In genomic region chr21:29248124-29248523, GRCh38 we compare ENCODE assay signal across 20 cellular contexts. TPM values are rescaled to one million over a fixed set of nuclear protein-coding genes. Genes with fewer than 3 reads are reported as not detected.
DNase-seq lines count a peak whose midpoint lies in the region; ATAC-seq and TF ChIP-seq lines count a peak whose summit lies in the region.
"Had no signal": no experiment of that assay in that cellular context is flagged by ENCODE, and none has a peak within 500 bp of the region (broad histone marks: within the 10 kb centered on the region; RNA-seq: fewer than 3 reads in every experiment).

No MANE protein-coding gene starts in this region.

- H2AFZ ChIP-seq in GM23248, result no peak overlapping the region

- no peaks in the 10 kb centered on the region for H3K4me1 Mint-ChIP-seq in T-cell

- no peak for TF ChIP-seq CTCF in A673 (conservative IDR thresholded peaks at IDR 0.05; ENCODE audit: low read depth, low read length)
- no peak for TF ChIP-seq CTCF in RWPE2 (IDR thresholded peaks at IDR 0.05; ENCODE audit: poor library complexity, severe bottlenecking)

- ATAC-seq in RWPE2 (ENCODE audit: low read depth), result no peak
- ATAC-seq in T-cell (replicated peaks in 1 of 4), result no peak
- ATAC-seq: mucosa of descending colon had no signal

- H3K27me3 ChIP-seq in A673 (replicated peaks; ENCODE audit: insufficient read depth, low read depth, low read length, poor library complexity) (no peaks in the 10 kb centered on the region), GM23248 (replicated peaks; ENCODE audit: insufficient read depth) (no peaks in the 10 kb centered on the region), RWPE2 (ENCODE audit: insufficient read depth, poor library complexity, severe bottlenecking) (no peaks in the 10 kb centered on the region)
- H3K27me3 ChIP-seq: adrenal gland, dorsolateral prefrontal cortex had no signal

- intact Hi-C loops in A673 (cut with micrococcal nuclease; ENCODE audit: unreplicated experiment) (no loop called here), posterior vena cava (cut with DNase I) (no loop called here)

- BruUV-seq in A673 (replicated peaks; lab: Mats Ljungman, UMichigan), result no TSS peak

- H3K9me3 ChIP-seq in A673 (ENCODE audit: low read depth, low read length, poor library complexity, severe bottlenecking), result peaks cover 2% of the 10 kb centered on the region
- H3K9me3 ChIP-seq in GM23248 (ENCODE audit: low read depth), result no peaks in the 10 kb centered on the region
- no peaks in the 10 kb centered on the region for H3K9me3 ChIP-seq in RWPE2 (ENCODE audit: severe bottlenecking)
- H3K9me3 ChIP-seq: adrenal gland, mucosa of descending colon had no signal

- peaks cover 9% of the 10 kb centered on the region for H3K4me1 ChIP-seq in A673 (ENCODE audit: insufficient read depth, low read length, poor library complexity, severe bottlenecking)
- peaks cover 12% of the 10 kb centered on the region; the same call in 1 of the 2 replicates for H3K4me1 ChIP-seq in GM23248 (ENCODE audit: insufficient read depth)
- peaks cover 14% of the 10 kb centered on the region for H3K4me1 ChIP-seq in RWPE2 (ENCODE audit: insufficient read depth, poor library complexity, severe bottlenecking)
- H3K4me1 ChIP-seq: adrenal gland had no signal

- no peak overlapping the region for H3K9ac ChIP-seq in GM23248

- H3K4me3 Mint-ChIP-seq in T-cell, result no peak overlapping the region
- H3K4me3 Mint-ChIP-seq: CD4-positive, alpha-beta memory T cell had no signal

- H3K9me3 Mint-ChIP-seq in T-cell, result peaks cover 0 to 11% (median 3%) of the 10 kb centered on the region in 3 donors

- CTCF ChIA-PET in A673 (lab: Charles Lee), result no interaction called here
- CTCF ChIA-PET in T-cell (lab: Charles Lee), result interaction anchor here in 1 of 2 donors (0.6 kb wide), 1 partner anchor 137 kb away, joined by 3 read pairs; no protein-coding TSS in a partner anchor

- WGBS in GM23248 (ENCODE audit: low coverage in 1 of 2, low lambda C conversion rate in 2 of 2, missing lambda C conversion rate in 2 of 2), 2 experiments, result 0 to 7% methylated on average over 1 of the region's 1 CpG

- H3K27ac Mint-ChIP-seq in T-cell, result no peak overlapping the region
- H3K27ac Mint-ChIP-seq: CD4-positive, alpha-beta memory T cell had no signal

- POLR2A ChIA-PET in A673 (lab: Charles Lee; ENCODE audit: low non-redundant PET), result no interaction called here
- POLR2A ChIA-PET in T-cell (lab: Charles Lee), result no interaction called here

- H4K20me1 ChIP-seq in GM23248 (ENCODE audit: insufficient read depth), result no peaks in the 10 kb centered on the region

- in situ Hi-C loops in GM23248 (cut with MboI), result no loop called here

- peaks cover 5% of the 10 kb centered on the region for H3K36me3 ChIP-seq in A673 (ENCODE audit: insufficient read depth, low read length, poor library complexity, severe bottlenecking)
- no peaks in the 10 kb centered on the region for H3K36me3 ChIP-seq in GM23248 (ENCODE audit: low read depth)
- H3K36me3 ChIP-seq in RWPE2 (ENCODE audit: low read depth), result no peaks in the 10 kb centered on the region
- H3K36me3 ChIP-seq: adrenal gland had no signal

- H3K79me2 ChIP-seq in GM23248 (ENCODE audit: insufficient read depth), result no peaks in the 10 kb centered on the region

- H3F3A ChIP-seq in GM23248 (ENCODE audit: insufficient read depth), result peaks cover 9% of the 10 kb centered on the region

- peak overlapping the region; percentile 26 for H3K4me2 ChIP-seq in GM23248 (ENCODE audit: unreplicated experiment)

- peaks cover 5% of the 10 kb centered on the region; the same call in 1 of the 2 replicates for H3K9me2 ChIP-seq in GM23248 (ENCODE audit: insufficient read depth)

- H3K27me3 Mint-ChIP-seq in T-cell, result peaks cover 3 to 5% of the 10 kb centered on the region in 2 donors

- H3K36me3 Mint-ChIP-seq in T-cell, result peaks cover 4% of the 10 kb centered on the region
- H3K36me3 Mint-ChIP-seq: CD4-positive, alpha-beta memory T cell had no signal

- DNase-seq in A673 (ENCODE audit: low spot score) (peak; percentile 27), GM23248 (peak; percentile 67), RWPE2 (ENCODE audit: low spot score) (no peak), fibroblast of gingiva (ENCODE audit: low read depth) (peak; percentile 57), NCI-H345 (lab: John Stamatoyannopoulos, UW) (no peak), activated T-cell treated with anti-CD3 and anti-CD28 coated beads for 4 hours (no peak), posterior vena cava (ENCODE audit: low spot score) (no peak), T-cell (no peak)
- DNase-seq: activated CD4-positive, alpha-beta T cell treated with anti-CD3 and anti-CD28 coated beads for 4 hours; adrenal gland; CD4-positive, alpha-beta memory T cell; DMS79 treated with DMSO at 0.1 percent for 48 hours; dorsolateral prefrontal cortex; glutamatergic neuron; left ventricle myocardium inferior; mucosa of descending colon; NCI-H2171; NCI-H526 treated with DMSO at 0.1 percent for 48 hours; stimulated activated CD4-positive, alpha-beta T cell treated with anti-CD3 and anti-CD28 coated beads, Interleukin-4, amount 100 ng/mL, for 4 hours had no signal

- H3K27ac ChIP-seq in A673 (ENCODE audit: low read depth, low read length, poor library complexity, severe bottlenecking) (no peak overlapping the region), GM23248 (no peak overlapping the region), RWPE2 (ENCODE audit: poor library complexity, severe bottlenecking) (peak overlapping the region; percentile 16)
- H3K27ac ChIP-seq: adrenal gland, left ventricle myocardium inferior, SK-N-MC had no signal

- no peak overlapping the region for H3K4me3 ChIP-seq in A673 (ENCODE audit: low read depth, low read length, poor library complexity, severe bottlenecking)
- no peak overlapping the region for H3K4me3 ChIP-seq in GM23248
- H3K4me3 ChIP-seq in RWPE2 (ENCODE audit: severe bottlenecking), result no peak overlapping the region
- H3K4me3 ChIP-seq: adrenal gland, dorsolateral prefrontal cortex, left ventricle myocardium inferior, mucosa of descending colon, SK-N-MC had no signal

RNA-seq across cellular contexts. Expression of gene BACH1, which starts 50.6 kb away (rescaled TPM):
- total RNA-seq in A673 (2021) (99.5 and 103 TPM in 2 replicates), posterior vena cava (10 to 100 TPM; 50.1 to 84.0 TPM), T-cell (10 to 100 TPM; 42.9 to 54.8 (median 52.8) TPM)
- total RNA-seq in GM23248 (2014; rRNA removed; shearing (Covaris generic)), result 52.4 and 52.7 TPM in 2 replicates
- polyA plus RNA-seq in GM23248 (2016; fragmentation: Nextera tagmentation; extraction: Ambion mirVana), result 22.9 and 23.9 TPM in 2 replicates

Comparison
In these comparisons a context has a peak if more than half of its experiments do, and no peak if none do; other contexts are left out.
1. DNase-seq: peak in A673 (single experiment), GM23248 (single experiment) and fibroblast of gingiva (single experiment); none in RWPE2 (single experiment), NCI-H345 (single experiment), activated T-cell treated with anti-CD3 and anti-CD28 coated beads for 4 hours (single experiment), posterior vena cava (single experiment) and T-cell (0 of 34).